In genomic region chr10:72663971-72664370, GRCh38 we compare ENCODE assay signal across 1 cellular context.
TF ChIP-seq lines count a peak whose summit lies in the region.

No MANE protein-coding gene starts in this region.

TF ChIP-seq in SK-N-SH, 30 proteins besides CTCF, POLR2A, EP300 and RAD21 (continued from another document):
- TF ChIP-seq, protein P1, sequence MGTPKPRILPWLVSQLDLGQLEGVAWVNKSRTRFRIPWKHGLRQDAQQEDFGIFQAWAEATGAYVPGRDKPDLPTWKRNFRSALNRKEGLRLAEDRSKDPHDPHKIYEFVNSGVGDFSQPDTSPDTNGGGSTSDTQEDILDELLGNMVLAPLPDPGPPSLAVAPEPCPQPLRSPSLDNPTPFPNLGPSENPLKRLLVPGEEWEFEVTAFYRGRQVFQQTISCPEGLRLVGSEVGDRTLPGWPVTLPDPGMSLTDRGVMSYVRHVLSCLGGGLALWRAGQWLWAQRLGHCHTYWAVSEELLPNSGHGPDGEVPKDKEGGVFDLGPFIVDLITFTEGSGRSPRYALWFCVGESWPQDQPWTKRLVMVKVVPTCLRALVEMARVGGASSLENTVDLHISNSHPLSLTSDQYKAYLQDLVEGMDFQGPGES (IDR thresholded peaks at IDR 0.05; ENCODE audit: low read depth, low read length), result no peak
- no peak for TF ChIP-seq FOSL2 (IDR thresholded peaks at IDR 0.05; ENCODE audit: borderline replicate concordance, low read depth)
- no peak for TF ChIP-seq JUND (IDR thresholded peaks at IDR 0.05)
TF ChIP-seq in SK-N-SH: peak in this region for 0.
